Comparison of ENCODE assay signal across 8 cellular contexts in genomic region chr17:28384281-28385036, GRCh38. TPM values are rescaled to one million over a fixed set of nuclear protein-coding genes. Genes with fewer than 3 reads are reported as not detected.
A peak's percentile ranks its signal among the peaks of the same experiment; 100 is the strongest.
DNase-seq lines count a peak whose midpoint lies in the region; ATAC-seq, FAIRE-seq and TF ChIP-seq lines count a peak whose summit lies in the region.

No MANE protein-coding gene starts in this region.

- H3K4me1 Mint-ChIP-seq in T-helper 2 cell treated with Interferon-gamma antibody and Interleukin-4, amounts not matched to agents 5 μg/mL and 100 μg/mL, for 36 hours (ENCODE audit: low read depth) = peaks cover 20% of the 10 kb centered on the region

- no peak overlapping the region for H3K23ac ChIP-seq in mesendoderm (ENCODE audit: low read length)

- H3K27ac ChIP-seq in mesendoderm (ENCODE audit: low read depth, low read length) = no peak overlapping the region

- peaks cover 8% of the 10 kb centered on the region for H3K27me3 ChIP-seq in mesendoderm (ENCODE audit: insufficient read depth, low read length, poor library complexity)

- no peaks in the 10 kb centered on the region for H3K4me1 ChIP-seq in mesendoderm (ENCODE audit: control insufficient read depth, low read depth, low read length)

- H3K79me2 ChIP-seq in mesendoderm (ENCODE audit: control insufficient read depth, insufficient read depth, low read length) = no peaks in the 10 kb centered on the region

- no peaks in the 10 kb centered on the region for H3K9me3 Mint-ChIP-seq in T-helper 2 cell treated with Interferon-gamma antibody and Interleukin-4, amounts not matched to agents 5 μg/mL and 100 μg/mL, for 36 hours

- peak; percentile 66; the same call in 1 of the 2 replicates for TF ChIP-seq POLR2A in GM12891 (IDR thresholded peaks at IDR 0.05; ENCODE audit: low read depth, low read length)

- no peak overlapping the region for H2AK5ac ChIP-seq in mesendoderm (ENCODE audit: low read length)

- peak overlapping the region; percentile 93 for H3K4me3 Mint-ChIP-seq in T-helper 2 cell treated with Interferon-gamma antibody and Interleukin-4, amounts not matched to agents 5 μg/mL and 100 μg/mL, for 36 hours

- H3K18ac ChIP-seq in mesendoderm (ENCODE audit: low read length) = no peak overlapping the region

- peak; percentile 94 for FAIRE-seq in GM12891 (lab: Jason Lieb, UNC)

- no CpG with 5 or more reads among the region's 56 CpGs for WGBS in mesendoderm (ENCODE audit: extremely low coverage, insufficient coverage, low lambda C conversion rate)

- H3K56ac ChIP-seq in mesendoderm (ENCODE audit: low read length) = peak overlapping the region; percentile 40

- peak overlapping the region; percentile 23 for H3K9ac ChIP-seq in mesendoderm (ENCODE audit: low read length)

- no peak overlapping the region for H2BK5ac ChIP-seq in mesendoderm (ENCODE audit: low read length)

- H3K36me3 Mint-ChIP-seq in T-helper 2 cell treated with Interferon-gamma antibody and Interleukin-4, amounts not matched to agents 5 μg/mL and 100 μg/mL, for 36 hours (ENCODE audit: low read depth) = peaks cover 14% of the 10 kb centered on the region

- H3K27me3 Mint-ChIP-seq in T-helper 2 cell treated with Interferon-gamma antibody and Interleukin-4, amounts not matched to agents 5 μg/mL and 100 μg/mL, for 36 hours (ENCODE audit: low read depth) = peaks cover 2% of the 10 kb centered on the region

- H4K8ac ChIP-seq in mesendoderm (ENCODE audit: low read depth, low read length) = no peak overlapping the region

- no peak overlapping the region for H4K5ac ChIP-seq in mesendoderm (ENCODE audit: low read length)

- ATAC-seq in HG03159 (IDR thresholded peaks at IDR 0.05; ENCODE audit: unreplicated experiment) (peak; percentile 52), GM21360 (IDR thresholded peaks at IDR 0.05; ENCODE audit: unreplicated experiment) (no peak)

- peak overlapping the region; percentile 91 for H3K27ac Mint-ChIP-seq in T-helper 2 cell treated with Interferon-gamma antibody and Interleukin-4, amounts not matched to agents 5 μg/mL and 100 μg/mL, for 36 hours

- H2BK15ac ChIP-seq in mesendoderm (replicated peaks; ENCODE audit: low read depth) = no peak overlapping the region

- no peak overlapping the region for H3K4ac ChIP-seq in mesendoderm (ENCODE audit: low read depth, low read length)

- H3K79me1 ChIP-seq in mesendoderm (ENCODE audit: low read length) = no peaks in the 10 kb centered on the region

- H3K4me2 ChIP-seq in mesendoderm (ENCODE audit: low read length) = peak overlapping the region; percentile 76

- H3K4me3 ChIP-seq in mesendoderm (ENCODE audit: low read length) = peak overlapping the region; percentile 33

- DNase-seq in GM12891 (ENCODE audit: insufficient read length, low spot score) (peak; percentile 67), mesendoderm (no peak), AG08395 (ENCODE audit: low spot score) (no peak)
- peak; percentile 59 for DNase-seq in T-helper 2 cell treated with Interferon-gamma antibody and Interleukin-4, amounts not matched to agents 5 μg/mL and 100 μg/mL, for 36 hours (ENCODE audit: low spot score)
- DNase-seq in central memory CD4-positive, alpha-beta T cell = peak; percentile 56
- peak; percentile 77 for DNase-seq in stimulated activated CD8-positive, alpha-beta memory T cell treated with anti-CD3 and anti-CD28 coated beads, Interleukin-4, amount 100 ng/mL, for 48 hours

- no peak overlapping the region for H2BK120ac ChIP-seq in mesendoderm (ENCODE audit: low read depth, low read length)

- H3K36me3 ChIP-seq in mesendoderm (ENCODE audit: control insufficient read depth, insufficient read depth, low read length) = no peaks in the 10 kb centered on the region

TF ChIP-seq in GM12891, 5 proteins besides CTCF, POLR2A, EP300 and RAD21:
- TF ChIP-seq POU2F2 (IDR thresholded peaks at IDR 0.05; ENCODE audit: low read depth, low read length) = no peak
- peak; percentile 82 for TF ChIP-seq POLR2AphosphoS5 (IDR thresholded peaks at IDR 0.05; ENCODE audit: low read depth, low read length)
- peak; percentile 20; the same call in 1 of the 2 replicates for TF ChIP-seq TAF1 (IDR thresholded peaks at IDR 0.05; ENCODE audit: low read depth, low read length)

RNA-seq across cellular contexts. Expression of gene SARM1, which starts 13.0 kb away (rescaled TPM):
- polyA plus RNA-seq in GM12891 (2012; ENCODE audit: low read depth, missing spikeins) = 10.6 TPM
- polyA plus RNA-seq in mesendoderm (2013, experiment 1 of 2) = 2.2 TPM
- 2.6 TPM for polyA plus RNA-seq in mesendoderm (2013, experiment 2 of 2)

RNA-seq across cellular contexts. Expression of gene VTN, which starts 14.4 kb away (rescaled TPM):
- 0.18 TPM for polyA plus RNA-seq in GM12891 (2012; ENCODE audit: low read depth, missing spikeins)
- not detected for polyA plus RNA-seq in mesendoderm (2013, experiment 1 of 2)
- polyA plus RNA-seq in mesendoderm (2013, experiment 2 of 2) = 0.04 TPM

RNA-seq across cellular contexts. Expression of gene SEBOX, which starts 19.5 kb away (rescaled TPM):
- not detected for polyA plus RNA-seq in GM12891 (2012; ENCODE audit: low read depth, missing spikeins)
- not detected for polyA plus RNA-seq in mesendoderm (2013, experiment 1 of 2)
- not detected for polyA plus RNA-seq in mesendoderm (2013, experiment 2 of 2)

RNA-seq across cellular contexts. Expression of gene SLC46A1, which starts 21.6 kb away (rescaled TPM):
- polyA plus RNA-seq in GM12891 (2012; ENCODE audit: low read depth, missing spikeins) = 2.9 TPM
- polyA plus RNA-seq in mesendoderm (2013, experiment 1 of 2) = 7.0 TPM
- polyA plus RNA-seq in mesendoderm (2013, experiment 2 of 2) = 6.5 TPM

RNA-seq across cellular contexts. Expression of gene POLDIP2, which starts 27.1 kb away (rescaled TPM):
- polyA plus RNA-seq in GM12891 (2012; ENCODE audit: low read depth, missing spikeins) = 78.8 TPM
- 70.0 TPM for polyA plus RNA-seq in mesendoderm (2013, experiment 1 of 2)
- 71.5 TPM for polyA plus RNA-seq in mesendoderm (2013, experiment 2 of 2)

Comparison
In these comparisons a context has a peak if more than half of its experiments do, and no peak if none do; other contexts are left out.
1. DNase-seq: peak in GM12891 (single experiment), T-helper 2 cell treated with Interferon-gamma antibody and Interleukin-4, amounts not matched to agents 5 μg/mL and 100 μg/mL, for 36 hours (single experiment), central memory CD4-positive, alpha-beta T cell (single experiment) and stimulated activated CD8-positive, alpha-beta memory T cell treated with anti-CD3 and anti-CD28 coated beads, Interleukin-4, amount 100 ng/mL, for 48 hours (single experiment); none in mesendoderm (single experiment) and AG08395 (single experiment).